29 cellular contexts compared by ENCODE assay signal in genomic region chr1:219143735-219144134, GRCh38. TPM values are rescaled to one million over a fixed set of nuclear protein-coding genes. Genes with fewer than 3 reads are reported as not detected.
A peak's percentile ranks its signal among the peaks of the same experiment; 100 is the strongest.
DNase-seq lines count a peak whose midpoint lies in the region; ATAC-seq and TF ChIP-seq lines count a peak whose summit lies in the region.
"Had no signal": no experiment of that assay in that cellular context is flagged by ENCODE, and none has a peak within 500 bp of the region (broad histone marks: within the 10 kb centered on the region; RNA-seq: fewer than 3 reads in every experiment).

No MANE protein-coding gene starts in this region.

- peak; percentile 20 for DNase-seq in Daoy (ENCODE audit: low read depth)
- DNase-seq in M059J (ENCODE audit: low read depth), result peak; percentile 43
- peak; percentile 46 to 56 for DNase-seq in cardiac fibroblast (ENCODE audit: low read depth in 2 of 2)
- DNase-seq in kidney tubule cell (ENCODE audit: low spot score), result peak; percentile 46
- DNase-seq in effector memory CD4-positive, alpha-beta T cell, result no peak
- DNase-seq in left ventricle myocardium inferior, result no peak
- DNase-seq: activated CD4-positive, alpha-beta T cell treated with anti-CD3 and anti-CD28 coated beads for 1 hour; activated CD8-positive, alpha-beta memory T cell treated with anti-CD3 and anti-CD28 coated beads for 24 hours; activated effector memory CD4-positive, alpha-beta T cell treated with anti-CD3 and anti-CD28 coated beads, Interleukin-2, amount 50 U/mL, for 16 hours; activated naive CD8-positive, alpha-beta T cell treated with anti-CD3 and anti-CD28 coated beads, Interleukin-2, amount 10 ng/mL, durations not matched to agents 7 days and 5 days; cerebellar nuclear complex; gastrocnemius medialis; GOT3; left colon; mesendoderm; NCI-H1105 treated with DMSO at 0.1 percent for 48 hours; NCI-H2029; NCI-H2227 treated with DMSO at 0.1 percent for 48 hours; NCI-H748 treated with DMSO at 0.1 percent for 48 hours; stimulated activated CD4-positive, alpha-beta T cell treated with anti-CD3 and anti-CD28 coated beads, Interleukin-4, amount 100 ng/mL, for 24 hours; upper lobe of right lung had no signal

- ATAC-seq in GM21381 (IDR thresholded peaks at IDR 0.05; ENCODE audit: unreplicated experiment) (no peak), GM21529 (IDR thresholded peaks at IDR 0.05; ENCODE audit: unreplicated experiment) (no peak)
- ATAC-seq: gastrocnemius medialis; left colon; sciatic nerve; stimulated activated memory B cell treated with anti-CD40 and anti-IgM and Interleukin-4, amounts not matched to agents 10 μg/mL and 1 μg/mL and 100 μg/mL, for 72 hours; upper lobe of right lung had no signal

- intact Hi-C loops in left ventricle myocardium inferior (cut with micrococcal nuclease), result no loop called here

- no peaks in the 10 kb centered on the region for H3K9me3 ChIP-seq in effector memory CD4-positive, alpha-beta T cell (ENCODE audit: control insufficient read depth, low read length)
- no peaks in the 10 kb centered on the region for H3K9me3 ChIP-seq in left ventricle myocardium inferior (replicated peaks)
- H3K9me3 ChIP-seq: ascending aorta; BLaER1 treated with 17β-estradiol and CSF1 and Interleukin-3, amounts not matched to agents 10 nM and 100 nM; gastrocnemius medialis; upper lobe of right lung had no signal

- H3K27me3 ChIP-seq in effector memory CD4-positive, alpha-beta T cell (replicated peaks; ENCODE audit: control insufficient read depth, insufficient read depth, low read length, poor library complexity, severe bottlenecking), result no peaks in the 10 kb centered on the region
- H3K27me3 ChIP-seq in left ventricle myocardium inferior (ENCODE audit: low read depth), result no peaks in the 10 kb centered on the region
- H3K27me3 ChIP-seq: ascending aorta; BLaER1 treated with 17β-estradiol and CSF1 and Interleukin-3, amounts not matched to agents 10 nM and 100 nM; gastrocnemius medialis; hepatocyte; upper lobe of right lung had no signal

- no peak for TF ChIP-seq CTCF in cardiac fibroblast (IDR thresholded peaks at IDR 0.05; ENCODE audit: low read depth, low read length)
- no peak for TF ChIP-seq CTCF in left ventricle myocardium inferior (IDR thresholded peaks at IDR 0.05; ENCODE audit: borderline replicate concordance)

- no peaks in the 10 kb centered on the region for H3K4me1 ChIP-seq in effector memory CD4-positive, alpha-beta T cell (ENCODE audit: control insufficient read depth, insufficient read depth, low read length, poor library complexity, severe bottlenecking)
- peaks cover 5% of the 10 kb centered on the region for H3K4me1 ChIP-seq in left ventricle myocardium inferior
- H3K4me1 ChIP-seq: ascending aorta, gastrocnemius medialis, upper lobe of right lung had no signal

- H3K36me3 ChIP-seq in effector memory CD4-positive, alpha-beta T cell (ENCODE audit: control insufficient read depth, insufficient read depth, low read length), result no peaks in the 10 kb centered on the region
- H3K36me3 ChIP-seq in left ventricle myocardium inferior, result no peaks in the 10 kb centered on the region
- H3K36me3 ChIP-seq: ascending aorta; BLaER1 treated with 17β-estradiol and CSF1 and Interleukin-3, amounts not matched to agents 10 nM and 100 nM; gastrocnemius medialis; upper lobe of right lung had no signal

- no peak overlapping the region for H3K27ac ChIP-seq in effector memory CD4-positive, alpha-beta T cell (ENCODE audit: insufficient read depth, low read length, poor library complexity, severe bottlenecking)
- H3K27ac ChIP-seq in left ventricle myocardium inferior (replicated peaks), result no peak overlapping the region
- H3K27ac ChIP-seq: ascending aorta; BLaER1 treated with 17β-estradiol and CSF1 and Interleukin-3, amounts not matched to agents 10 nM and 100 nM; epithelial cell of prostate; gastrocnemius medialis; hepatocyte; upper lobe of right lung had no signal

- H3K4me3 ChIP-seq in cardiac fibroblast (replicated peaks in 1 of 2; ENCODE audit: low read depth in 2 of 2, low read length in 2 of 2) (no peak overlapping the region), left ventricle myocardium inferior (no peak overlapping the region)
- H3K4me3 ChIP-seq in effector memory CD4-positive, alpha-beta T cell (ENCODE audit: insufficient read depth, low read depth, low read length, poor library complexity, severe bottlenecking), result no peak overlapping the region
- H3K4me3 ChIP-seq: ascending aorta; BLaER1 treated with 17β-estradiol and CSF1 and Interleukin-3, amounts not matched to agents 10 nM and 100 nM; gastrocnemius medialis; hepatocyte; upper lobe of right lung had no signal

RNA-seq across cellular contexts. Expression of gene LYPLAL1, which starts 29.9 kb away (rescaled TPM):
- 16.2 and 36.1 TPM in 2 replicates for total RNA-seq in Daoy (2014; rRNA removed; shearing (Covaris generic))
- total RNA-seq in M059J (2014; rRNA removed; shearing (Covaris generic)), result 22.5 and 23.2 TPM in 2 replicates
- total RNA-seq in left ventricle myocardium inferior, result 85.8 TPM

Comparison
In these comparisons a context has a peak if more than half of its experiments do, and no peak if none do; other contexts are left out.
1. DNase-seq: peak in Daoy (single experiment), M059J (single experiment), cardiac fibroblast (2 of 2) and kidney tubule cell (single experiment); none in effector memory CD4-positive, alpha-beta T cell (0 of 3) and left ventricle myocardium inferior (single experiment).